Comparison of ENCODE assay signal across 9 cellular contexts in genomic region chr6:30740540-30740870, GRCh38. TPM values are rescaled to one million over a fixed set of nuclear protein-coding genes. Genes with fewer than 3 reads are reported as not detected.
DNase-seq lines count a peak whose midpoint lies in the region; ATAC-seq and TF ChIP-seq lines count a peak whose summit lies in the region.
"Had no signal": no experiment of that assay in that cellular context is flagged by ENCODE, and none has a peak within 500 bp of the region (broad histone marks: within the 10 kb centered on the region; RNA-seq: fewer than 3 reads in every experiment).

No MANE protein-coding gene starts in this region.

- H3K36me3 Mint-ChIP-seq in CD4-positive, CD25-positive, alpha-beta regulatory T cell: peaks cover 29% of the 10 kb centered on the region
- H3K36me3 Mint-ChIP-seq in H9 (ENCODE audit: insufficient read depth in 1 of 3, low read depth in 3 of 3) (peaks cover 57 to 68% (median 57%) of the 10 kb centered on the region in 3 experiments), natural killer cell (no peaks in the 10 kb centered on the region)

- intact Hi-C loops in adrenal gland (cut with DNase I) (loop anchor here (10.0 kb wide), 2 partner anchors 84 to 144 kb away; partner anchors contain the start of gene DDR1 (in 1 of the 2)), natural killer cell (cut with micrococcal nuclease) (loop anchor here (5.0 kb wide), 1 partner anchor 123 kb away; the partner anchor contains the start of genes MRPS18B and PPP1R10)

- H2BK120ac ChIP-seq in H9 (ENCODE audit: low read depth, low read length, poor library complexity, severe bottlenecking): no peak overlapping the region

- no peak for TF ChIP-seq POLR2A in adrenal gland (IDR thresholded peaks at IDR 0.05)

- no peak overlapping the region for H3K23ac ChIP-seq in H9 (ENCODE audit: insufficient read length, low read depth, low read length)

- H3K27ac Mint-ChIP-seq in CD4-positive, CD25-positive, alpha-beta regulatory T cell: peak overlapping the region in 2 of 3 donors; percentile 81 to 92
- H3K27ac Mint-ChIP-seq in H9 (no peak overlapping the region), natural killer cell (peak overlapping the region in 1 of 2 donors; percentile 96)

- no peak overlapping the region for H2AK5ac ChIP-seq in H9 (ENCODE audit: insufficient read length, low read length)

- H2AFZ ChIP-seq in H9 (ENCODE audit: low read length): no peak overlapping the region

- peaks cover 2% of the 10 kb centered on the region for H4K20me1 ChIP-seq in H9 (ENCODE audit: control insufficient read depth, insufficient read depth, insufficient read length)

- no peak overlapping the region for H3K18ac ChIP-seq in H9 (ENCODE audit: insufficient read length, low read depth, low read length)

- H3K27me3 Mint-ChIP-seq in CD4-positive, CD25-positive, alpha-beta regulatory T cell: peaks cover 7% of the 10 kb centered on the region
- H3K27me3 Mint-ChIP-seq in H9 (ENCODE audit: low read depth): peaks cover 3% of the 10 kb centered on the region; the same call in 1 of the 2 replicates
- no peaks in the 10 kb centered on the region for H3K27me3 Mint-ChIP-seq in natural killer cell (ENCODE audit: low read depth in 2 of 2)

- H3K23me2 ChIP-seq in H9 (ENCODE audit: insufficient read length, low read depth, low read length, poor library complexity, severe bottlenecking): peaks cover 17% of the 10 kb centered on the region

- H3K4ac ChIP-seq in H9 (ENCODE audit: low read depth, low read length): no peak overlapping the region

- no peak overlapping the region for H3K27ac ChIP-seq in CD4-positive, CD25-positive, alpha-beta regulatory T cell (ENCODE audit: insufficient read depth, low read length, poor library complexity, severe bottlenecking)
- H3K27ac ChIP-seq in H9 (ENCODE audit: insufficient read length, low read depth, low read length): no peak overlapping the region
- peak overlapping the region; percentile 45 to 98 (median 71) for H3K27ac ChIP-seq in adrenal gland

- WGBS in H9 (ENCODE audit: extremely low coverage, insufficient read length, low lambda C conversion rate): no CpG with 5 or more reads among the region's 2 CpGs
- WGBS in adrenal gland, 4 donors: 56 to 83% (median 75%) methylated on average over 2 of the region's 2 CpGs

- H3K4me3 ChIP-seq in CD4-positive, CD25-positive, alpha-beta regulatory T cell (ENCODE audit: low read depth, low read length): no peak overlapping the region
- H3K4me3 ChIP-seq in adrenal gland (no peak overlapping the region), H7 (ENCODE audit: insufficient read depth, low read depth, low read length) (no peak overlapping the region)

- peaks cover 12 to 88% (median 58%) of the 10 kb centered on the region in 4 donors for H3K4me1 Mint-ChIP-seq in CD4-positive, CD25-positive, alpha-beta regulatory T cell
- H3K4me1 Mint-ChIP-seq in H9 (peaks cover 24 to 25% of the 10 kb centered on the region in 2 experiments), natural killer cell (peaks cover 69 to 81% of the 10 kb centered on the region in 2 donors)

- H4K5ac ChIP-seq in H9 (ENCODE audit: insufficient read length, low read depth, low read length): no peak overlapping the region

- no peak overlapping the region for H2BK20ac ChIP-seq in H9 (ENCODE audit: low read depth, low read length, poor library complexity, severe bottlenecking)

- H3K9me3 ChIP-seq in CD4-positive, CD25-positive, alpha-beta regulatory T cell (ENCODE audit: control insufficient read depth in 2 of 2, low read length in 2 of 2): no peaks in the 10 kb centered on the region
- no peaks in the 10 kb centered on the region for H3K9me3 ChIP-seq in H9 (ENCODE audit: control insufficient read depth, low read depth, low read length)
- no peaks in the 10 kb centered on the region for H3K9me3 ChIP-seq in adrenal gland (replicated peaks in 1 of 3)

- H3K36me3 ChIP-seq in CD4-positive, CD25-positive, alpha-beta regulatory T cell (ENCODE audit: control insufficient read depth, insufficient read depth, low read length): no peaks in the 10 kb centered on the region
- H3K36me3 ChIP-seq in adrenal gland (replicated peaks in 1 of 2) (peaks cover 0 to 59% of the 10 kb centered on the region in 2 donors), H7 (replicated peaks; ENCODE audit: control insufficient read depth, insufficient read depth, low read length) (peaks cover 26% of the 10 kb centered on the region)

- H3K27me3 ChIP-seq in CD4-positive, CD25-positive, alpha-beta regulatory T cell (ENCODE audit: control insufficient read depth, insufficient read depth, low read length): no peaks in the 10 kb centered on the region
- H3K27me3 ChIP-seq in H9 (ENCODE audit: insufficient read depth, low read length) (no peaks in the 10 kb centered on the region; the same call in 1 of the 2 replicates), adrenal gland (no peaks in the 10 kb centered on the region), H7 (ENCODE audit: control insufficient read depth, insufficient read depth, low read length) (no peaks in the 10 kb centered on the region)

- no peak overlapping the region for H2BK12ac ChIP-seq in H9 (ENCODE audit: insufficient read length, low read depth, low read length)

- H3K79me1 ChIP-seq in H9 (ENCODE audit: insufficient read depth, low read depth, low read length, poor library complexity, severe bottlenecking): peaks cover 6% of the 10 kb centered on the region

- H3K79me2 ChIP-seq in H9 (ENCODE audit: insufficient read depth, low read length): peaks cover 13% of the 10 kb centered on the region; the same call in 1 of the 2 replicates

- peak overlapping the region; percentile 88 to 96 (median 94) for H3K4me3 Mint-ChIP-seq in CD4-positive, CD25-positive, alpha-beta regulatory T cell
- peak overlapping the region; percentile 5 to 22; a peak in 4 of 5 replicates for H3K4me3 Mint-ChIP-seq in H9
- peak overlapping the region; percentile 21 for H3K4me3 Mint-ChIP-seq in natural killer cell

- no peak overlapping the region for H3K4me2 ChIP-seq in H9 (ENCODE audit: insufficient read depth, insufficient read length, low read length)

- no peak overlapping the region for H3K14ac ChIP-seq in H9 (ENCODE audit: insufficient read depth, low read length)

- ATAC-seq in CD4-positive, CD25-positive, alpha-beta regulatory T cell (ENCODE audit: low read depth in 2 of 2): no peak
- no peak for ATAC-seq in natural killer cell
- no peak for ATAC-seq in GM21526 (IDR thresholded peaks at IDR 0.05; ENCODE audit: low FRiP score, unreplicated experiment)

- no peak overlapping the region for H4K91ac ChIP-seq in H9 (ENCODE audit: insufficient read length, low read depth, low read length)

- H3K9me3 Mint-ChIP-seq in CD4-positive, CD25-positive, alpha-beta regulatory T cell: peaks cover 0 to 2% (median 0%) of the 10 kb centered on the region in 7 donors
- H3K9me3 Mint-ChIP-seq in H9 (no peaks in the 10 kb centered on the region; a peak in 3 of 5 replicates), natural killer cell (peaks cover 0 to 2% of the 10 kb centered on the region in 2 donors)

- H3K4me1 ChIP-seq in CD4-positive, CD25-positive, alpha-beta regulatory T cell (ENCODE audit: control insufficient read depth, insufficient read depth, low read length, poor library complexity, severe bottlenecking): peaks cover 61% of the 10 kb centered on the region
- peaks cover 2% of the 10 kb centered on the region; the same call in 1 of the 2 replicates for H3K4me1 ChIP-seq in H9 (ENCODE audit: insufficient read depth, low read length)
- H3K4me1 ChIP-seq in adrenal gland (replicated peaks in 1 of 2): peaks cover 28 to 64% of the 10 kb centered on the region in 2 donors

- no peak overlapping the region for H3T11ph ChIP-seq in H9 (ENCODE audit: low read length)

- H2BK5ac ChIP-seq in H9 (ENCODE audit: insufficient read length, low read length): no peak overlapping the region

- H3K56ac ChIP-seq in H9 (ENCODE audit: insufficient read length, low read depth, low read length): no peak overlapping the region

- no peak overlapping the region for H3K9ac ChIP-seq in H9 (ENCODE audit: extremely low read depth, insufficient read length, low read length)

- DNase-seq in CD4-positive, CD25-positive, alpha-beta regulatory T cell: no peak
- DNase-seq in H9: no peak
- no peak for DNase-seq in adrenal gland
- no peak for DNase-seq in natural killer cell
- no peak for DNase-seq in H7
- no peak for DNase-seq in NCI-H2171 treated with DMSO at 0.1 percent for 48 hours (lab: John Stamatoyannopoulos, UW)
- DNase-seq: DMS79 treated with DMSO at 0.1 percent for 48 hours, NCI-H345 had no signal

- H4K8ac ChIP-seq in H9 (replicated peaks; ENCODE audit: insufficient read length, low read depth, low read length): no peak overlapping the region

- H2BK15ac ChIP-seq in H9 (ENCODE audit: low read depth, low read length): no peak overlapping the region

- TF ChIP-seq CTCF in H9 (conservative IDR thresholded peaks at IDR 0.05) (no peak), adrenal gland (IDR thresholded peaks at IDR 0.05) (no peak), natural killer cell (IDR thresholded peaks at IDR 0.05) (no peak)

RNA-seq across cellular contexts. Expression of gene FLOT1, which starts 2.0 kb away (rescaled TPM):
- total RNA-seq in CD4-positive, CD25-positive, alpha-beta regulatory T cell: 25.3 TPM
- 10 to 100 TPM; 30.5 to 63.2 (median 48.1) TPM for polyA plus RNA-seq in CD4-positive, CD25-positive, alpha-beta regulatory T cell
- total RNA-seq in H9 (2021) (107 and 111 TPM in 2 replicates), adrenal gland (100 to 1,000 TPM; 237 to 449 (median 339) TPM), natural killer cell (100 to 1,000 TPM in 1 of 3 donors, 10 to 100 TPM in 2; 73.1 to 113 (median 94.2) TPM)
- polyA plus RNA-seq in adrenal gland: 100 to 1,000 TPM; 390 to 599 (median 411) TPM
- total RNA-seq in H7 (2014; rRNA removed; shearing (Covaris generic)): 140 and 152 TPM in 2 replicates

RNA-seq across cellular contexts. Expression of gene IER3, which starts 3.8 kb away (rescaled TPM):
- 5.1 TPM for total RNA-seq in CD4-positive, CD25-positive, alpha-beta regulatory T cell
- 1 to 10 TPM in 3 of 4 donors, under 1 TPM in 1; 0.38 to 2.2 (median 1.4) TPM for polyA plus RNA-seq in CD4-positive, CD25-positive, alpha-beta regulatory T cell
- 42.9 and 43.5 TPM in 2 replicates for total RNA-seq in H9 (2021)
- 10 to 100 TPM in 7 of 8 donors, 1 to 10 TPM in 1; 4.0 to 66.2 (median 43.1) TPM for total RNA-seq in adrenal gland
- 100 to 1,000 TPM in 1 of 3 donors, 10 to 100 TPM in 2; 10.3 to 136 (median 49.1) TPM for polyA plus RNA-seq in adrenal gland
- 100 to 1,000 TPM in 1 of 3 donors, 10 to 100 TPM in 2; 39.7 to 105 (median 66.5) TPM for total RNA-seq in natural killer cell
- 116 and 141 TPM in 2 replicates for total RNA-seq in H7 (2014; rRNA removed; shearing (Covaris generic))

RNA-seq across cellular contexts. Expression of gene TUBB, which starts 20.4 kb away (rescaled TPM):
- 119 TPM for total RNA-seq in CD4-positive, CD25-positive, alpha-beta regulatory T cell
- polyA plus RNA-seq in CD4-positive, CD25-positive, alpha-beta regulatory T cell: 100 to 1,000 TPM; 125 to 158 (median 138) TPM
- total RNA-seq in H9 (2021) (1,719 and 1,734 TPM in 2 replicates), adrenal gland (100 to 1,000 TPM in 7 of 8 donors, 10 to 100 TPM in 1; 90.3 to 439 (median 214) TPM), natural killer cell (100 to 1,000 TPM; 121 to 168 (median 127) TPM)
- 100 to 1,000 TPM; 107 to 473 (median 177) TPM for polyA plus RNA-seq in adrenal gland
- 1,911 and 2,101 TPM in 2 replicates for total RNA-seq in H7 (2014; rRNA removed; shearing (Covaris generic))

RNA-seq across cellular contexts. Expression of gene MDC1, which starts 23.4 kb away (rescaled TPM):
- total RNA-seq in CD4-positive, CD25-positive, alpha-beta regulatory T cell: 32.7 TPM
- 1 to 10 TPM; 1.2 to 5.0 (median 3.7) TPM for polyA plus RNA-seq in CD4-positive, CD25-positive, alpha-beta regulatory T cell
- total RNA-seq in H9 (2021): 72.2 and 77.6 TPM in 2 replicates
- total RNA-seq in adrenal gland: 10 to 100 TPM in 5 of 8 donors, 1 to 10 TPM in 3; 2.8 to 27.6 (median 18.4) TPM
- polyA plus RNA-seq in adrenal gland: 10 to 100 TPM; 16.8 to 26.9 (median 21.0) TPM
- 10 to 100 TPM; 61.2 to 77.0 (median 64.5) TPM for total RNA-seq in natural killer cell
- 25.5 and 29.1 TPM in 2 replicates for total RNA-seq in H7 (2014; rRNA removed; shearing (Covaris generic))

RNA-seq across cellular contexts. Expression of gene NRM, which starts 49.7 kb away (rescaled TPM):
- total RNA-seq in CD4-positive, CD25-positive, alpha-beta regulatory T cell: 9.0 TPM
- polyA plus RNA-seq in CD4-positive, CD25-positive, alpha-beta regulatory T cell: 10 to 100 TPM in 1 of 4 donors, 1 to 10 TPM in 3; 7.5 to 17.7 (median 9.2) TPM
- total RNA-seq in H9 (2021) (34.9 and 36.5 TPM in 2 replicates), adrenal gland (10 to 100 TPM in 4 of 8 donors, 1 to 10 TPM in 4; 1.8 to 22.6 (median 10.0) TPM), natural killer cell (1 to 10 TPM; 7.4 to 8.9 (median 8.7) TPM)
- 10 to 100 TPM; 11.4 to 39.3 (median 24.9) TPM for polyA plus RNA-seq in adrenal gland
- 20.7 and 23.8 TPM in 2 replicates for total RNA-seq in H7 (2014; rRNA removed; shearing (Covaris generic))

Comparison
In these comparisons a context has a peak if more than half of its experiments do, and no peak if none do; other contexts are left out.
1. H3K27ac ChIP-seq: peak in adrenal gland (5 of 5); none in CD4-positive, CD25-positive, alpha-beta regulatory T cell (single experiment) and H9 (single experiment).
2. H3K27ac Mint-ChIP-seq: peak in CD4-positive, CD25-positive, alpha-beta regulatory T cell (2 of 3); none in H9 (0 of 3).
3. H3K4me3 Mint-ChIP-seq: peak in every context shown above with its lines; median percentile 94 in CD4-positive, CD25-positive, alpha-beta regulatory T cell; 21 in natural killer cell; 14 in H9.